ENCODE assay signal across 18 cellular contexts in genomic region chr1:4411862-4412261, GRCh38.
A peak's percentile ranks its signal among the peaks of the same experiment; 100 is the strongest.
DNase-seq lines count a peak whose midpoint lies in the region; ATAC-seq and TF ChIP-seq lines count a peak whose summit lies in the region.
"Had no signal": no experiment of that assay in that cellular context is flagged by ENCODE, and none has a peak within 500 bp of the region (broad histone marks: within the 10 kb centered on the region; RNA-seq: fewer than 3 reads in every experiment).

No MANE protein-coding gene starts in this region.

- POLR2A ChIA-PET in MCF 10A (lab: Yijun Ruan, JAX), result interaction anchor here (0.7 kb wide), 1 partner anchor 345 kb away, joined by 5 read pairs; no protein-coding TSS in a partner anchor

- H3K9me3 ChIP-seq in neuronal stem cell (replicated peaks in 1 of 2; ENCODE audit: control insufficient read depth in 2 of 2, insufficient read depth in 1 of 2, low read depth in 1 of 2, low read length in 2 of 2), result peaks cover 0 to 2% of the 10 kb centered on the region in 2 donors
- H3K9me3 ChIP-seq: Caco-2, HAP-1 had no signal

- H2BK12ac ChIP-seq in neuronal stem cell (ENCODE audit: low read length), result no peak overlapping the region

- intact Hi-C loops in MCF 10A (cut with micrococcal nuclease), result no loop called here

- no peak overlapping the region for H3K27ac ChIP-seq in neuronal stem cell (replicated peaks; ENCODE audit: low read length)

- CTCF ChIA-PET in MCF 10A (lab: Yijun Ruan, JAX), result no interaction called here

- no peak overlapping the region for H3K4ac ChIP-seq in neuronal stem cell (ENCODE audit: low read length)

- H3K4me3 ChIP-seq in neuronal stem cell (ENCODE audit: low read length in 2 of 2), result no peak overlapping the region
- H3K4me3 ChIP-seq: HAP-1 had no signal

- no peak overlapping the region for H3K27ac Mint-ChIP-seq in MCF 10A (ENCODE audit: low read depth, unreplicated experiment)
- H3K27ac Mint-ChIP-seq: B cell; CD8-positive, alpha-beta T cell had no signal

- no peak overlapping the region for H2AK5ac ChIP-seq in neuronal stem cell (ENCODE audit: low read depth, low read length)

- no CpG with 5 or more reads among the region's 15 CpGs for WGBS in neuronal stem cell (ENCODE audit: extremely low coverage in 2 of 2, insufficient read length in 2 of 2, insufficient replicate concordance in 1 of 2), 2 donors

- no peak overlapping the region for H4K91ac ChIP-seq in neuronal stem cell (ENCODE audit: low read depth, low read length, poor library complexity)

- no peak for ATAC-seq in HG03196 (IDR thresholded peaks at IDR 0.05; ENCODE audit: unreplicated experiment)
- ATAC-seq: CD8-positive, alpha-beta T cell; HepG2 had no signal

- no peak overlapping the region for H3K4me3 Mint-ChIP-seq in MCF 10A (ENCODE audit: unreplicated experiment)
- H3K4me3 Mint-ChIP-seq: B cell; CD8-positive, alpha-beta T cell had no signal

- no peak overlapping the region for H4K8ac ChIP-seq in neuronal stem cell (ENCODE audit: low read depth, low read length)

- no peaks in the 10 kb centered on the region for H3K79me1 ChIP-seq in neuronal stem cell (ENCODE audit: low read depth, low read length)

- H3K36me3 ChIP-seq in neuronal stem cell (replicated peaks in 1 of 2; ENCODE audit: control insufficient read depth in 2 of 2, insufficient read depth in 2 of 2, low read length in 2 of 2), result no peaks in the 10 kb centered on the region
- H3K36me3 ChIP-seq: HAP-1 had no signal

- H3K27me3 ChIP-seq in neuronal stem cell (ENCODE audit: control insufficient read depth in 3 of 3, insufficient read depth in 3 of 3, low read depth in 1 of 3, low read length in 3 of 3), result no peaks in the 10 kb centered on the region

- no peaks in the 10 kb centered on the region for H3K4me1 Mint-ChIP-seq in MCF 10A (ENCODE audit: insufficient read depth, unreplicated experiment)
- H3K4me1 Mint-ChIP-seq: B cell had no signal

- no TSS peak for BruUV-seq in MCF 10A (replicated peaks; lab: Mats Ljungman, UMichigan)

- H2BK120ac ChIP-seq in neuronal stem cell (ENCODE audit: low read depth, low read length), result no peak overlapping the region

- peak overlapping the region; percentile 49 for H3K23ac ChIP-seq in neuronal stem cell (ENCODE audit: low read depth, low read length, poor library complexity)

- H3K14ac ChIP-seq in neuronal stem cell (ENCODE audit: low read length), result no peak overlapping the region

- H3K4me2 ChIP-seq in neuronal stem cell (ENCODE audit: insufficient read depth, low read length, poor library complexity, severe bottlenecking), result no peak overlapping the region

- peaks cover 0 to 6% of the 10 kb centered on the region in 2 donors for H3K4me1 ChIP-seq in neuronal stem cell (ENCODE audit: control insufficient read depth in 2 of 2, insufficient read depth in 1 of 2, low read depth in 1 of 2, low read length in 2 of 2)
- H3K4me1 ChIP-seq: Caco-2, HAP-1 had no signal

- TF ChIP-seq CTCF in MCF 10A (IDR thresholded peaks at IDR 0.05; ENCODE audit: unreplicated experiment), result no peak

- H3K9me3 Mint-ChIP-seq in MCF 10A (ENCODE audit: unreplicated experiment), result peaks cover 48% of the 10 kb centered on the region

- in situ Hi-C loops in T47D (cut with HindIII; ENCODE audit: low pct_unique_long_range_greater_than_20kb, low sequenced_read_pairs), result no loop called here

- no peak overlapping the region for H3K9ac ChIP-seq in neuronal stem cell (ENCODE audit: low read depth, low read length, poor library complexity)

- no peak overlapping the region for H2AFZ ChIP-seq in neuronal stem cell (ENCODE audit: low read length)

- DNase-seq in T47D (ENCODE audit: low read depth in 1 of 2, low spot score in 1 of 2) (peak; percentile 21 to 82), MCF 10A (ENCODE audit: unreplicated experiment) (no peak), DMS114 treated with DMSO at 0.1 percent for 48 hours (lab: John Stamatoyannopoulos, UW; ENCODE audit: unreplicated experiment) (peak; percentile 69), NCI-H2029 treated with DMSO at 0.1 percent for 48 hours (lab: John Stamatoyannopoulos, UW) (peak; percentile 14), neuronal stem cell (ENCODE audit: low spot score) (no peak), dermis blood vessel endothelial cell (no peak), NCI-H345 treated with DMSO at 0.1 percent for 48 hours (lab: John Stamatoyannopoulos, UW; ENCODE audit: unreplicated experiment) (no peak)
- DNase-seq: 8988T; ACHN; C1 segment of cervical spinal cord; Caco-2; CD8-positive, alpha-beta T cell; DMS79 treated with DMSO at 0.1 percent for 48 hours; GDM1 had no signal

- no peak overlapping the region for H3K18ac ChIP-seq in neuronal stem cell (ENCODE audit: low read length)

- no peaks in the 10 kb centered on the region for H3K27me3 Mint-ChIP-seq in MCF 10A (ENCODE audit: insufficient read depth, unreplicated experiment)
- H3K27me3 Mint-ChIP-seq: B cell had no signal

- no peaks in the 10 kb centered on the region for H3K36me3 Mint-ChIP-seq in MCF 10A (ENCODE audit: insufficient read depth, unreplicated experiment)
- H3K36me3 Mint-ChIP-seq: CD8-positive, alpha-beta T cell had no signal

- H2BK5ac ChIP-seq in neuronal stem cell (ENCODE audit: low read length), result no peak overlapping the region

- no peak overlapping the region for H2BK15ac ChIP-seq in neuronal stem cell (ENCODE audit: low read length)

Comparison
In these comparisons a context has a peak if more than half of its experiments do, and no peak if none do; other contexts are left out.
1. DNase-seq: peak in T47D (2 of 2), DMS114 treated with DMSO at 0.1 percent for 48 hours (single experiment) and NCI-H2029 treated with DMSO at 0.1 percent for 48 hours (single experiment); none in MCF 10A (single experiment), neuronal stem cell (single experiment), dermis blood vessel endothelial cell (single experiment) and NCI-H345 treated with DMSO at 0.1 percent for 48 hours (single experiment).